In the genomic region with DNA sequence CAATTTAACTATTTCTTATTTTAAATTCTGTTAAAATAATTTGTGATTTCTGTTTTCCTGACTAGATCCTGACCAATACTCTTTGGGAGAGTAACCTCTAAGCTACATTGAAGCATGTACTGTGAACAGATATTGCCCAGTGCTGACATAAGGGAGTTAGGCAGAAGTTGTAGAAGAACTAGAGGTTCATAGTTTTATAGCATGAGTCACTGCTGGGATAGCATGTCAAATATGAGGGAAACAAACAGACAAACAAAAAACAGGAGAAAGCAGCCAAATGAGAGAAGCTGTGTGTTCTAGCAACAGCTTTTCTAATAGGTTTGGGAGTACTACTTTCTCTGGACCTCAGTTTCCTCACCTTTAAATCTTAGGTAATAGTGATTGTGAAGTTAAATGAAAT, we compare ENCODE assay signal across 16 cellular contexts.
DNase-seq lines count a peak whose midpoint lies in the region; ATAC-seq and TF ChIP-seq lines count a peak whose summit lies in the region.
"Had no signal": no experiment of that assay in that cellular context is flagged by ENCODE, and none has a peak within 500 bp of the region (broad histone marks: within the 10 kb centered on the region; RNA-seq: fewer than 3 reads in every experiment).

No MANE protein-coding gene starts in this region.

- H3K9me3 Mint-ChIP-seq in mesothelial cell of epicardium: peaks cover 6% of the 10 kb centered on the region
- H3K9me3 Mint-ChIP-seq: T-helper 1 cell treated with Interleukin-12 subunit alpha and Interleukin-12 subunit beta and Interleukin-4 antibody, amounts not matched to agents 30 μg/mL and 1 μg/mL, for 36 hours had no signal

- peaks cover 60% of the 10 kb centered on the region for H3K4me1 ChIP-seq in ACC112 (ENCODE audit: control insufficient read depth, insufficient read depth, low read length, unreplicated experiment)
- H3K4me1 ChIP-seq in GM23248 (ENCODE audit: insufficient read depth): peaks cover 56% of the 10 kb centered on the region

- H3K9me2 ChIP-seq in GM23248 (ENCODE audit: insufficient read depth): no peaks in the 10 kb centered on the region

- peaks cover 67% of the 10 kb centered on the region for H3K4me1 Mint-ChIP-seq in mesothelial cell of epicardium

- ATAC-seq in GM19395 (IDR thresholded peaks at IDR 0.05; ENCODE audit: unreplicated experiment) (no peak), HG02759 (IDR thresholded peaks at IDR 0.05; ENCODE audit: unreplicated experiment) (no peak)

- H3K27me3 ChIP-seq in ACC112 (ENCODE audit: insufficient read depth, low read length) (no peaks in the 10 kb centered on the region), GM23248 (replicated peaks; ENCODE audit: insufficient read depth) (no peaks in the 10 kb centered on the region)

- TF ChIP-seq CTCF in cardiac fibroblast (IDR thresholded peaks at IDR 0.05; ENCODE audit: low read depth, low read length) (no peak), mesothelial cell of epicardium (IDR thresholded peaks at IDR 0.05; ENCODE audit: unreplicated experiment) (no peak)

- peaks cover 33% of the 10 kb centered on the region for H3F3A ChIP-seq in GM23248 (ENCODE audit: insufficient read depth)

- H4K20me1 ChIP-seq in GM23248 (ENCODE audit: insufficient read depth): no peaks in the 10 kb centered on the region

- in situ Hi-C loops in GM23248 (cut with MboI): no loop called here

- H3K79me2 ChIP-seq in ACC112 (ENCODE audit: control insufficient read depth, insufficient read depth, low read length, unreplicated experiment) (peaks cover 59% of the 10 kb centered on the region), GM23248 (ENCODE audit: insufficient read depth) (peaks cover 56% of the 10 kb centered on the region)

- H3K4me3 Mint-ChIP-seq in mesothelial cell of epicardium: no peak overlapping the region
- H3K4me3 Mint-ChIP-seq: T-helper 1 cell treated with Interleukin-12 subunit alpha and Interleukin-12 subunit beta and Interleukin-4 antibody, amounts not matched to agents 30 μg/mL and 1 μg/mL, for 36 hours had no signal

- no peak overlapping the region for H3K9ac ChIP-seq in GM23248

- no peaks in the 10 kb centered on the region for H3K36me3 ChIP-seq in ACC112 (ENCODE audit: insufficient read depth, low read length)
- no peaks in the 10 kb centered on the region for H3K36me3 ChIP-seq in GM23248 (ENCODE audit: low read depth)

- H3K27me3 Mint-ChIP-seq in mesothelial cell of epicardium (ENCODE audit: low read depth): no peaks in the 10 kb centered on the region

- peak overlapping the region; percentile 10 for H3K4me2 ChIP-seq in GM23248 (ENCODE audit: unreplicated experiment)

- H3K27ac ChIP-seq in ACC112 (ENCODE audit: low read depth, low read length): peak overlapping the region; percentile 63
- peak overlapping the region; percentile 18 for H3K27ac ChIP-seq in GM23248

- no peak overlapping the region for H2AFZ ChIP-seq in ACC112 (ENCODE audit: low read length, unreplicated experiment)
- H2AFZ ChIP-seq in GM23248: no peak overlapping the region

- H3K27ac Mint-ChIP-seq in mesothelial cell of epicardium: peak overlapping the region; percentile 20
- H3K27ac Mint-ChIP-seq: T-helper 1 cell treated with Interleukin-12 subunit alpha and Interleukin-12 subunit beta and Interleukin-4 antibody, amounts not matched to agents 30 μg/mL and 1 μg/mL, for 36 hours had no signal

- no peaks in the 10 kb centered on the region for H3K9me3 ChIP-seq in GM23248 (ENCODE audit: low read depth)

- DNase-seq in GM23248 (peak; percentile 61), cardiac fibroblast (ENCODE audit: low read depth in 2 of 2) (peak; percentile 61 to 77), mesothelial cell of epicardium (ENCODE audit: low spot score in 2 of 2, unreplicated experiment in 2 of 2) (no peak), LoVo (ENCODE audit: low spot score) (no peak), SW480 (ENCODE audit: low spot score) (no peak)
- DNase-seq: activated CD4-positive, CD25-positive, alpha-beta regulatory T cell treated with anti-CD3 and anti-CD28 coated beads, Interleukin-2, amount 50 U/mL, for 72 hours; activated CD8-positive, alpha-beta memory T cell treated with anti-CD3 and anti-CD28 coated beads, Interleukin-2, amount 50 U/mL, for 48 hours; activated naive CD4-positive, alpha-beta T cell treated with anti-CD3 and anti-CD28 coated beads, Interleukin-2, amount 50 U/mL, for 16 hours; DMS153; NCI-H2029 treated with DMSO at 0.1 percent for 48 hours; NCI-H69; RPMI8226 had no signal

- peaks cover 4% of the 10 kb centered on the region for H3K36me3 Mint-ChIP-seq in mesothelial cell of epicardium

- H3K4me3 ChIP-seq in ACC112 (ENCODE audit: low read depth, low read length) (no peak overlapping the region), GM23248 (no peak overlapping the region), cardiac fibroblast (replicated peaks in 1 of 2; ENCODE audit: low read depth in 2 of 2, low read length in 2 of 2) (no peak overlapping the region)

Comparison
In these comparisons a context has a peak if more than half of its experiments do, and no peak if none do; other contexts are left out.
1. DNase-seq: peak in GM23248 (single experiment) and cardiac fibroblast (2 of 2); none in mesothelial cell of epicardium (0 of 2), LoVo (single experiment) and SW480 (single experiment).